In the genomic region with DNA sequence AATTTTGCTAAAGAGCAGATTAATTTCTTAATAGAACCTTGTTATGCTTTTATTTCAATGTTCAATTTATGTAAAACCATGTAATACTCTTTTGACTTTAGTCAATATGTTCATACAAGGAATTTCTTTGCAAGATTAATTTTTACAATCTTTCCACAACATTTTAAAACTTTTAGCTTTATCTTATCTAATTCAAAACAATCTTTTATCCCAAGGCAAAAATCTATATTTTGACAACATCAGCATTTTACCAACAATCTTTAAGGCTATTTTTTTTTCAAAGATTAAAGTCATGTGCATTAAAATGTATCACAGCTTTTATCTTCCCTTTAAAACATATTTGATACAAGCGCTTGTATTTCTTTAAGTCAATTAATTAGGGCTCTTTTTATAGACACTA, we compare ENCODE assay signal across 8 cellular contexts.
"Had no signal": no experiment of that assay in that cellular context is flagged by ENCODE, and none has a peak within 500 bp of the region (broad histone marks: within the 10 kb centered on the region; RNA-seq: fewer than 3 reads in every experiment).

No MANE protein-coding gene starts in this region.

- H3K4me2 ChIP-seq: KMS-11 had no signal

- H3K27ac ChIP-seq: GM23248, KMS-11 had no signal

- DNase-seq: GM23248, GOT3, H7, HCEC 1CT, Karpas-422, KBM-7 had no signal

- H3K4me3 ChIP-seq: GM23248 had no signal

- H3K9ac ChIP-seq: GM23248, KMS-11 had no signal

- FAIRE-seq: HTR-8/SVneo had no signal

- H2AFZ ChIP-seq: GM23248 had no signal
